Comparison of ENCODE assay signal across 1 cellular context in genomic region chr16:22660441-22661160, GRCh38.
TF ChIP-seq lines count a peak whose summit lies in the region.

No MANE protein-coding gene starts in this region.

TF ChIP-seq in GM23338, 12 proteins besides CTCF, POLR2A, EP300 and RAD21 (continued from another document):
- TF ChIP-seq ZNF462 (CRISPR knock-in tag; IDR thresholded peaks at IDR 0.05) = no peak
- TF ChIP-seq ETS1 (IDR thresholded peaks at IDR 0.05) = no peak
- no peak for TF ChIP-seq REST (IDR thresholded peaks at IDR 0.05; ENCODE audit: unreplicated experiment)
- no peak for TF ChIP-seq POLR2AphosphoS5 (IDR thresholded peaks at IDR 0.05; ENCODE audit: low read depth)
- no peak for TF ChIP-seq ZNF114 (CRISPR knock-in tag; IDR thresholded peaks at IDR 0.05)
- no peak for TF ChIP-seq STAT1 (IDR thresholded peaks at IDR 0.05; ENCODE audit: unreplicated experiment)
- TF ChIP-seq NANOG (IDR thresholded peaks at IDR 0.05; ENCODE audit: borderline replicate concordance) = no peak
- no peak for TF ChIP-seq CREB1 (CRISPR knock-in tag; IDR thresholded peaks at IDR 0.05; ENCODE audit: low read depth)
- TF ChIP-seq JUNB (IDR thresholded peaks at IDR 0.05; ENCODE audit: unreplicated experiment) = no peak
